In genomic region chr17:74430706-74431567, GRCh38 we compare ENCODE assay signal across 8 cellular contexts. TPM values are rescaled to one million over a fixed set of nuclear protein-coding genes. Genes with fewer than 3 reads are reported as not detected.
DNase-seq lines count a peak whose midpoint lies in the region; ATAC-seq, FAIRE-seq and TF ChIP-seq lines count a peak whose summit lies in the region.

No MANE protein-coding gene starts in this region.

- no peak for FAIRE-seq in H54 (lab: Jason Lieb, UNC)
- no peak for FAIRE-seq in astrocyte (lab: Jason Lieb, UNC)

- no peaks in the 10 kb centered on the region for H3K9me3 ChIP-seq in astrocyte (ENCODE audit: insufficient read depth, low read depth, low read length)

- H3K36me3 ChIP-seq in astrocyte (ENCODE audit: insufficient read depth, low read length), result no peaks in the 10 kb centered on the region
- H3K36me3 ChIP-seq in rectal smooth muscle tissue (ENCODE audit: control insufficient read depth, insufficient read depth, low read length), result no peaks in the 10 kb centered on the region

- H2AFZ ChIP-seq in astrocyte (ENCODE audit: low read depth, low read length), result peak overlapping the region; percentile 81

- H3K9me3 Mint-ChIP-seq in astrocyte (ENCODE audit: unreplicated experiment), result no peaks in the 10 kb centered on the region

- DNase-seq in ELF-1 (ENCODE audit: low read depth, low spot score), result peak; percentile 77
- peak; percentile 82 for DNase-seq in H54 (ENCODE audit: insufficient read length, low spot score)
- peak; percentile 20 for DNase-seq in NCI-H2081 treated with DMSO at 0.1 percent for 48 hours (lab: John Stamatoyannopoulos, UW)
- DNase-seq in astrocyte (ENCODE audit: low read depth), result peak; percentile 82
- DNase-seq in hypothalamus (lab: John Stamatoyannopoulos, UW), result peak in 44 of 51 donors; percentile 25 to 83 (median 63)
- DNase-seq in COLO829 (ENCODE audit: low spot score), result no peak

- H3K27ac Mint-ChIP-seq in astrocyte (ENCODE audit: unreplicated experiment), result peak overlapping the region; percentile 98

- H3K4me3 ChIP-seq in astrocyte (ENCODE audit: insufficient read depth, low read depth, low read length), result peak overlapping the region; percentile 52
- peak overlapping the region; percentile 86 for H3K4me3 ChIP-seq in rectal smooth muscle tissue (ENCODE audit: low read length)

- H3K27ac ChIP-seq in astrocyte (ENCODE audit: low read depth, low read length) (peak overlapping the region; percentile 57), rectal smooth muscle tissue (ENCODE audit: low read depth, low read length) (peak overlapping the region; percentile 89)

- H3K27me3 Mint-ChIP-seq in astrocyte (ENCODE audit: low read depth, unreplicated experiment), result peaks cover 2% of the 10 kb centered on the region

- peaks cover 33% of the 10 kb centered on the region for H3K4me1 Mint-ChIP-seq in astrocyte (ENCODE audit: low read depth, unreplicated experiment)

- peaks cover 9% of the 10 kb centered on the region for H3K36me3 Mint-ChIP-seq in astrocyte (ENCODE audit: low read depth, unreplicated experiment)

- TF ChIP-seq CTCF in astrocyte (IDR thresholded peaks at IDR 0.05; ENCODE audit: insufficient read depth, low read depth, low read length), result no peak

- peaks cover 5% of the 10 kb centered on the region for H4K20me1 ChIP-seq in astrocyte (ENCODE audit: insufficient read depth, low read length)

- no peak for ATAC-seq in HG02885 (IDR thresholded peaks at IDR 0.05; ENCODE audit: poor library complexity, unreplicated experiment)

- H3K4me2 ChIP-seq in astrocyte (ENCODE audit: low read length), result peak overlapping the region; percentile 90

- H3K27me3 ChIP-seq in astrocyte (ENCODE audit: insufficient read depth, low read length), result peaks cover 17% of the 10 kb centered on the region
- H3K27me3 ChIP-seq in rectal smooth muscle tissue (ENCODE audit: control insufficient read depth, insufficient read depth, low read length), result peaks cover 4% of the 10 kb centered on the region

- peak overlapping the region; percentile 73 for H3K9ac ChIP-seq in astrocyte (ENCODE audit: low read length)
- H3K9ac ChIP-seq in rectal smooth muscle tissue (ENCODE audit: low read length), result peak overlapping the region; percentile 84

- peak overlapping the region; percentile 93 for H3K4me3 Mint-ChIP-seq in astrocyte (ENCODE audit: unreplicated experiment)

- H3K4me1 ChIP-seq in astrocyte (ENCODE audit: insufficient read depth, low read length) (peaks cover 18% of the 10 kb centered on the region), rectal smooth muscle tissue (ENCODE audit: control insufficient read depth, insufficient read depth, low read length) (peaks cover 7% of the 10 kb centered on the region)

- no peaks in the 10 kb centered on the region for H3K79me2 ChIP-seq in astrocyte (ENCODE audit: insufficient read depth, low read length)

- peak; percentile 36; the same call in 1 of the 2 replicates for TF ChIP-seq POLR2A in H54 (IDR thresholded peaks at IDR 0.05; ENCODE audit: low read depth, low read length)

RNA-seq across cellular contexts. Expression of gene GPRC5C, which starts 1.0 kb away (rescaled TPM):
- total RNA-seq in astrocyte, result 65.3 and 70.4 TPM in 2 replicates

RNA-seq across cellular contexts. Expression of gene CD300A, which starts 35.5 kb away (rescaled TPM):
- not detected in 2 replicates for total RNA-seq in astrocyte
